In the genomic region with DNA sequence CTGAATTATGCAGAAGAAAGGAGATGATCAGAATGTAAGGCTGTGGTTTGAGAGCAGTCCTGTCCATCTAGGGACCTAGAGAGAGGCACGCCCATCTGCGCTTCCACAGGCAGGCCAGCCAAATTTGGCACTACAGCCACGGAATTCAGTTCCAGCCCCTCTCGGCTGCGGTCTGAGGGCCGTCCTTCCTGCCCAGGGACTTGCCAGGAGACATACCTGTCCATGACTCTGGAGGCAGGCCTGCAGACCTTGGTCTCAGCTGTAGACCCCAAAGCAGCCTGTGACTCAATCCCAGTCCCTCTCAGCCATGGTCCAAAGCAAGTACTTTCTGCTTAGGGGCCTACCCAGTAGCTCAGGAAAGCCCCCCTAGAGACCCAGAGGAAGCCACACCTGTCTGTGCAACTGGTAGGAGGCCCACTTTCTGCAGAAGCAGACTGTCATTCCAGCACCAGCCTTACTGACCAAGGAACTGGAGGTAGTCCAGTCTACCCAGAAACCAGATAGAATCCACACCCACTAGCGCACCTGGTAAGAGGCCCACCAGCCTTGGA, we compare ENCODE assay signal across 14 cellular contexts.
DNase-seq lines count a peak whose midpoint lies in the region; ATAC-seq and TF ChIP-seq lines count a peak whose summit lies in the region.
"Had no signal": no experiment of that assay in that cellular context is flagged by ENCODE, and none has a peak within 500 bp of the region (broad histone marks: within the 10 kb centered on the region; RNA-seq: fewer than 3 reads in every experiment).

No MANE protein-coding gene starts in this region.

- no peak for ATAC-seq in left lobe of liver
- ATAC-seq: HepG2 had no signal

- peaks cover 17% of the 10 kb centered on the region for H3K4me1 Mint-ChIP-seq in osteocyte (ENCODE audit: unreplicated experiment)

- no peak overlapping the region for H3K4me3 Mint-ChIP-seq in osteocyte (ENCODE audit: unreplicated experiment)
- H3K4me3 Mint-ChIP-seq: CD4-positive, alpha-beta T cell had no signal

- intact Hi-C loops in esophagus muscularis mucosa (cut with DNase I): no loop called here
- intact Hi-C loops in vagina (cut with DNase I): no loop called here

- H3K9me3 ChIP-seq in esophagus muscularis mucosa (peaks cover 0 to 21% (median 15%) of the 10 kb centered on the region in 4 donors), vagina (no peaks in the 10 kb centered on the region)
- H3K9me3 ChIP-seq: BE2C, HAP-1 had no signal

- 64% methylated on average over 5 of the region's 7 CpGs for WGBS in esophagus muscularis mucosa

- peaks cover 0 to 4% (median 0%) of the 10 kb centered on the region in 4 donors for H3K4me1 ChIP-seq in esophagus muscularis mucosa
- no peaks in the 10 kb centered on the region for H3K4me1 ChIP-seq in vagina
- H3K4me1 ChIP-seq: BE2C, Caco-2, HAP-1 had no signal

- H3K36me3 ChIP-seq in esophagus muscularis mucosa (no peaks in the 10 kb centered on the region), vagina (no peaks in the 10 kb centered on the region)
- H3K36me3 ChIP-seq: BE2C, HAP-1 had no signal

- no peaks in the 10 kb centered on the region for H3K27me3 Mint-ChIP-seq in osteocyte (ENCODE audit: unreplicated experiment)

- no peak overlapping the region for H3K27ac ChIP-seq in esophagus muscularis mucosa (replicated peaks in 1 of 4)
- H3K27ac ChIP-seq in vagina: no peak overlapping the region
- H3K27ac ChIP-seq: GM23248 had no signal

- no peak for TF ChIP-seq EP300 in esophagus muscularis mucosa (IDR thresholded peaks at IDR 0.05)

- H3K4me3 ChIP-seq in esophagus muscularis mucosa (no peak overlapping the region), vagina (no peak overlapping the region)
- H3K4me3 ChIP-seq: GM23248, HAP-1 had no signal

- H3K27ac Mint-ChIP-seq in osteocyte (ENCODE audit: unreplicated experiment): no peak overlapping the region
- H3K27ac Mint-ChIP-seq: CD4-positive, alpha-beta T cell had no signal

- peaks cover 10% of the 10 kb centered on the region for H3K36me3 Mint-ChIP-seq in osteocyte (ENCODE audit: unreplicated experiment)

- H3K27me3 ChIP-seq in esophagus muscularis mucosa: no peaks in the 10 kb centered on the region
- no peaks in the 10 kb centered on the region for H3K27me3 ChIP-seq in vagina
- H3K27me3 ChIP-seq: BE2C had no signal

- H3K9me3 Mint-ChIP-seq in osteocyte (ENCODE audit: unreplicated experiment): peaks cover 23% of the 10 kb centered on the region

- DNase-seq in esophagus muscularis mucosa (ENCODE audit: extremely low spot score): peak; percentile 68
- DNase-seq in left lobe of liver (ENCODE audit: low spot score): peak; percentile 16
- DNase-seq in osteocyte (ENCODE audit: extremely low spot score, unreplicated experiment): peak; percentile 64
- DNase-seq in vagina (ENCODE audit: extremely low spot score in 2 of 2): peak; percentile 81 to 91
- DNase-seq in SW 1271 (lab: John Stamatoyannopoulos, UW): no peak
- no peak for DNase-seq in activated CD4-positive, alpha-beta T cell treated with anti-CD3 and anti-CD28 coated beads, Interleukin-2, amount 50 U/mL, for 48 hours
- DNase-seq: ACHN; BE2C; C1 segment of cervical spinal cord; Caco-2; CD4-positive, alpha-beta T cell; GM23248 had no signal

- TF ChIP-seq CTCF in esophagus muscularis mucosa (IDR thresholded peaks at IDR 0.05) (no peak), osteocyte (IDR thresholded peaks at IDR 0.05) (no peak), vagina (IDR thresholded peaks at IDR 0.05) (no peak)

- TF ChIP-seq POLR2A in esophagus muscularis mucosa (IDR thresholded peaks at IDR 0.05; ENCODE audit: low read depth) (no peak), vagina (IDR thresholded peaks at IDR 0.05) (no peak)

Comparison
In these comparisons a context has a peak if more than half of its experiments do, and no peak if none do; other contexts are left out.
1. DNase-seq: peak in esophagus muscularis mucosa (single experiment), left lobe of liver (single experiment), osteocyte (single experiment) and vagina (2 of 2); none in SW 1271 (0 of 2) and activated CD4-positive, alpha-beta T cell treated with anti-CD3 and anti-CD28 coated beads, Interleukin-2, amount 50 U/mL, for 48 hours (0 of 2).